9 cellular contexts compared by ENCODE assay signal in genomic region chr6:148868314-148868713, GRCh38.
DNase-seq lines count a peak whose midpoint lies in the region; TF ChIP-seq lines count a peak whose summit lies in the region.
"Had no signal": no experiment of that assay in that cellular context is flagged by ENCODE, and none has a peak within 500 bp of the region (broad histone marks: within the 10 kb centered on the region; RNA-seq: fewer than 3 reads in every experiment).

No MANE protein-coding gene starts in this region.

- H3K36me3 Mint-ChIP-seq in progenitor cell of endocrine pancreas (ENCODE audit: insufficient read depth): peaks cover 2% of the 10 kb centered on the region
- H3K36me3 Mint-ChIP-seq: mesothelial cell of epicardium had no signal

- no peak overlapping the region for H3K27ac Mint-ChIP-seq in progenitor cell of endocrine pancreas
- H3K27ac Mint-ChIP-seq: mesothelial cell of epicardium had no signal

- peaks cover 7% of the 10 kb centered on the region for H3K27me3 Mint-ChIP-seq in progenitor cell of endocrine pancreas

- peak; percentile 54 for DNase-seq in Daoy (ENCODE audit: low read depth)
- DNase-seq in HPDE6-E6E7 (ENCODE audit: extremely low spot score): peak; percentile 37
- peak; percentile 59 for DNase-seq in astrocyte of the hippocampus (ENCODE audit: low read depth, low spot score)
- peak; percentile 6 for DNase-seq in kidney tubule cell (ENCODE audit: low spot score)
- DNase-seq in progenitor cell of endocrine pancreas (ENCODE audit: low spot score, unreplicated experiment): no peak
- DNase-seq in HuH-7.5 (ENCODE audit: low spot score): no peak
- DNase-seq in pons (ENCODE audit: low spot score): no peak
- DNase-seq: Calu3 had no signal

- H3K4me3 Mint-ChIP-seq in progenitor cell of endocrine pancreas (ENCODE audit: low read depth): no peak overlapping the region
- H3K4me3 Mint-ChIP-seq: mesothelial cell of epicardium had no signal

- no peak for TF ChIP-seq CTCF in progenitor cell of endocrine pancreas (IDR thresholded peaks at IDR 0.05; ENCODE audit: unreplicated experiment)

- peaks cover 4% of the 10 kb centered on the region for H3K9me3 Mint-ChIP-seq in progenitor cell of endocrine pancreas (ENCODE audit: low read depth)

- H3K4me1 Mint-ChIP-seq in progenitor cell of endocrine pancreas (ENCODE audit: low read depth): peaks cover 3% of the 10 kb centered on the region

Comparison
In these comparisons a context has a peak if more than half of its experiments do, and no peak if none do; other contexts are left out.
1. DNase-seq: peak in Daoy (single experiment), HPDE6-E6E7 (single experiment), astrocyte of the hippocampus (single experiment) and kidney tubule cell (single experiment); none in progenitor cell of endocrine pancreas (single experiment), HuH-7.5 (single experiment) and pons (single experiment).